20 cellular contexts compared by ENCODE assay signal in genomic region chrX:100695302-100695701, GRCh38. TPM values are rescaled to one million over a fixed set of nuclear protein-coding genes. Genes with fewer than 3 reads are reported as not detected.
DNase-seq lines count a peak whose midpoint lies in the region; ATAC-seq and TF ChIP-seq lines count a peak whose summit lies in the region.
"Had no signal": no experiment of that assay in that cellular context is flagged by ENCODE, and none has a peak within 500 bp of the region (broad histone marks: within the 10 kb centered on the region; RNA-seq: fewer than 3 reads in every experiment).

No MANE protein-coding gene starts in this region.

- intact Hi-C loops in activated CD8-positive, alpha-beta T cell treated with anti-CD3 and anti-CD28 coated beads for 36 hours (cut with micrococcal nuclease): no loop called here

- no peaks in the 10 kb centered on the region for H3K36me3 Mint-ChIP-seq in activated CD8-positive, alpha-beta T cell treated with anti-CD3 and anti-CD28 coated beads for 36 hours (ENCODE audit: low read depth)
- H3K36me3 Mint-ChIP-seq in activated CD8-positive, alpha-beta T cell treated with anti-CD3 and anti-CD28 coated beads, Interleukin-2, amount 10 ng/mL, durations not matched to agents 7 days and 5 days (ENCODE audit: low read depth): no peaks in the 10 kb centered on the region
- peaks cover 4% of the 10 kb centered on the region for H3K36me3 Mint-ChIP-seq in progenitor cell of endocrine pancreas (ENCODE audit: insufficient read depth)
- H3K36me3 Mint-ChIP-seq: CD4-positive, CD25-positive, alpha-beta regulatory T cell; natural killer cell treated with Interleukin-12 subunit alpha and Interleukin-12 subunit beta and Interleukin-15 and Interleukin-18, amount 100 ng/mL, for 72 hours had no signal

- CTCF ChIA-PET in activated CD8-positive, alpha-beta T cell treated with anti-CD3 and anti-CD28 coated beads for 36 hours (lab: Charles Lee): no interaction called here
- CTCF ChIA-PET in activated CD8-positive, alpha-beta T cell treated with anti-CD3 and anti-CD28 coated beads, Interleukin-2, amount 10 ng/mL, durations not matched to agents 7 days and 5 days (lab: Charles Lee): interaction anchor here (1.1 kb wide), 1 partner anchor 24 kb away, joined by 3 read pairs; no protein-coding TSS in a partner anchor

- no peaks in the 10 kb centered on the region for H3K9me3 Mint-ChIP-seq in activated CD8-positive, alpha-beta T cell treated with anti-CD3 and anti-CD28 coated beads for 36 hours
- no peaks in the 10 kb centered on the region for H3K9me3 Mint-ChIP-seq in activated CD8-positive, alpha-beta T cell treated with anti-CD3 and anti-CD28 coated beads, Interleukin-2, amount 10 ng/mL, durations not matched to agents 7 days and 5 days (ENCODE audit: insufficient read depth)
- peaks cover 18% of the 10 kb centered on the region for H3K9me3 Mint-ChIP-seq in progenitor cell of endocrine pancreas (ENCODE audit: low read depth)
- H3K9me3 Mint-ChIP-seq: IgD-negative memory B cell; natural killer cell treated with Interleukin-12 subunit alpha and Interleukin-12 subunit beta and Interleukin-15 and Interleukin-18, amount 100 ng/mL, for 72 hours; T-helper 2 cell treated with Interferon-gamma antibody and Interleukin-4, amounts not matched to agents 5 μg/mL and 100 μg/mL, for 36 hours had no signal

- peak; percentile 40 for DNase-seq in activated CD8-positive, alpha-beta T cell treated with anti-CD3 and anti-CD28 coated beads for 36 hours
- DNase-seq in activated CD8-positive, alpha-beta T cell treated with anti-CD3 and anti-CD28 coated beads, Interleukin-2, amount 10 ng/mL, durations not matched to agents 7 days and 5 days: no peak
- peak; percentile 44 for DNase-seq in ELR (ENCODE audit: low read depth)
- DNase-seq in NCI-H69 (lab: John Stamatoyannopoulos, UW): peak; percentile 82
- DNase-seq in glomerular visceral epithelial cell (ENCODE audit: extremely low spot score): peak; percentile 0
- no peak for DNase-seq in progenitor cell of endocrine pancreas (ENCODE audit: low spot score, unreplicated experiment)
- DNase-seq: activated gamma-delta T cell treated with Interleukin-2 at 50 U/mL for 16 hours; activated T-cell treated with anti-CD3 and anti-CD28 coated beads for 4 hours; CD4-positive, CD25-positive, alpha-beta regulatory T cell; effector CD8-positive, alpha-beta T cell; NCI-H1092 treated with DMSO at 0.1 percent for 48 hours; NCI-H526 treated with DMSO at 0.1 percent for 48 hours; spleen; stimulated activated naive CD8-positive, alpha-beta T cell treated with anti-CD3 and anti-CD28 coated beads, Interleukin-15, Interleukin-2, amounts not matched to agents 100 U/mL and 50 U/mL, for 24 hours had no signal

- POLR2A ChIA-PET in activated CD8-positive, alpha-beta T cell treated with anti-CD3 and anti-CD28 coated beads for 36 hours (lab: Charles Lee): no interaction called here
- POLR2A ChIA-PET in activated CD8-positive, alpha-beta T cell treated with anti-CD3 and anti-CD28 coated beads, Interleukin-2, amount 10 ng/mL, durations not matched to agents 7 days and 5 days (lab: Charles Lee): no interaction called here

- H3K4me3 Mint-ChIP-seq in activated CD8-positive, alpha-beta T cell treated with anti-CD3 and anti-CD28 coated beads for 36 hours: no peak overlapping the region
- no peak overlapping the region for H3K4me3 Mint-ChIP-seq in activated CD8-positive, alpha-beta T cell treated with anti-CD3 and anti-CD28 coated beads, Interleukin-2, amount 10 ng/mL, durations not matched to agents 7 days and 5 days
- no peak overlapping the region for H3K4me3 Mint-ChIP-seq in progenitor cell of endocrine pancreas (ENCODE audit: low read depth)
- H3K4me3 Mint-ChIP-seq: CD4-positive, CD25-positive, alpha-beta regulatory T cell; IgD-negative memory B cell; natural killer cell treated with Interleukin-12 subunit alpha and Interleukin-12 subunit beta and Interleukin-15 and Interleukin-18, amount 100 ng/mL, for 72 hours; T-helper 2 cell treated with Interferon-gamma antibody and Interleukin-4, amounts not matched to agents 5 μg/mL and 100 μg/mL, for 36 hours had no signal

- no peak for TF ChIP-seq CTCF in activated CD8-positive, alpha-beta T cell treated with anti-CD3 and anti-CD28 coated beads for 36 hours (IDR thresholded peaks at IDR 0.05)
- no peak for TF ChIP-seq CTCF in progenitor cell of endocrine pancreas (IDR thresholded peaks at IDR 0.05; ENCODE audit: unreplicated experiment)

- peak; percentile 34 for ATAC-seq in activated CD8-positive, alpha-beta T cell treated with anti-CD3 and anti-CD28 coated beads for 36 hours
- no peak for ATAC-seq in activated CD8-positive, alpha-beta T cell treated with anti-CD3 and anti-CD28 coated beads, Interleukin-2, amount 10 ng/mL, durations not matched to agents 7 days and 5 days
- ATAC-seq in HG02938 (IDR thresholded peaks at IDR 0.05; ENCODE audit: unreplicated experiment): no peak
- ATAC-seq: gastroesophageal sphincter; natural killer cell treated with Interleukin-12 subunit alpha and Interleukin-12 subunit beta and Interleukin-15 and Interleukin-18, amount 100 ng/mL, for 72 hours; stimulated activated naive CD8-positive, alpha-beta T cell treated with anti-CD3 and anti-CD28 coated beads, Interleukin-15, Interleukin-2, amounts not matched to agents 100 U/mL and 50 U/mL, for 24 hours had no signal

- H3K4me1 Mint-ChIP-seq in activated CD8-positive, alpha-beta T cell treated with anti-CD3 and anti-CD28 coated beads for 36 hours (ENCODE audit: low read depth): peaks cover 6% of the 10 kb centered on the region
- H3K4me1 Mint-ChIP-seq in activated CD8-positive, alpha-beta T cell treated with anti-CD3 and anti-CD28 coated beads, Interleukin-2, amount 10 ng/mL, durations not matched to agents 7 days and 5 days (ENCODE audit: low read depth): no peaks in the 10 kb centered on the region
- H3K4me1 Mint-ChIP-seq in progenitor cell of endocrine pancreas (ENCODE audit: low read depth): no peaks in the 10 kb centered on the region
- H3K4me1 Mint-ChIP-seq: CD4-positive, CD25-positive, alpha-beta regulatory T cell had no signal

- no peak overlapping the region for H3K27ac Mint-ChIP-seq in activated CD8-positive, alpha-beta T cell treated with anti-CD3 and anti-CD28 coated beads for 36 hours
- H3K27ac Mint-ChIP-seq in activated CD8-positive, alpha-beta T cell treated with anti-CD3 and anti-CD28 coated beads, Interleukin-2, amount 10 ng/mL, durations not matched to agents 7 days and 5 days: no peak overlapping the region
- H3K27ac Mint-ChIP-seq in progenitor cell of endocrine pancreas: no peak overlapping the region
- H3K27ac Mint-ChIP-seq: CD4-positive, CD25-positive, alpha-beta regulatory T cell; IgD-negative memory B cell; natural killer cell treated with Interleukin-12 subunit alpha and Interleukin-12 subunit beta and Interleukin-15 and Interleukin-18, amount 100 ng/mL, for 72 hours; T-helper 2 cell treated with Interferon-gamma antibody and Interleukin-4, amounts not matched to agents 5 μg/mL and 100 μg/mL, for 36 hours had no signal

- H3K27me3 Mint-ChIP-seq in activated CD8-positive, alpha-beta T cell treated with anti-CD3 and anti-CD28 coated beads for 36 hours: peaks cover 15% of the 10 kb centered on the region
- H3K27me3 Mint-ChIP-seq in activated CD8-positive, alpha-beta T cell treated with anti-CD3 and anti-CD28 coated beads, Interleukin-2, amount 10 ng/mL, durations not matched to agents 7 days and 5 days (ENCODE audit: low read depth): peaks cover 17% of the 10 kb centered on the region
- H3K27me3 Mint-ChIP-seq in progenitor cell of endocrine pancreas: no peaks in the 10 kb centered on the region

RNA-seq across cellular contexts. Expression of gene SYTL4, which starts 36.6 kb away (rescaled TPM):
- not detected for total RNA-seq in activated CD8-positive, alpha-beta T cell treated with anti-CD3 and anti-CD28 coated beads for 36 hours
- not detected for total RNA-seq in activated CD8-positive, alpha-beta T cell treated with anti-CD3 and anti-CD28 coated beads, Interleukin-2, amount 10 ng/mL, durations not matched to agents 7 days and 5 days
- total RNA-seq in progenitor cell of endocrine pancreas: 1.8 and 2.9 TPM in 2 replicates

RNA-seq across cellular contexts. Expression of gene SRPX2, which starts 51.3 kb away (rescaled TPM):
- not detected for total RNA-seq in activated CD8-positive, alpha-beta T cell treated with anti-CD3 and anti-CD28 coated beads for 36 hours
- not detected for total RNA-seq in activated CD8-positive, alpha-beta T cell treated with anti-CD3 and anti-CD28 coated beads, Interleukin-2, amount 10 ng/mL, durations not matched to agents 7 days and 5 days
- total RNA-seq in progenitor cell of endocrine pancreas: 0.24 and 0.38 TPM in 2 replicates
- total RNA-seq: CD4-positive, CD25-positive, alpha-beta regulatory T cell; mononuclear cell; natural killer cell treated with Interleukin-12 subunit alpha and Interleukin-12 subunit beta and Interleukin-15 and Interleukin-18, amount 100 ng/mL, for 72 hours had no signal

RNA-seq across cellular contexts. Expression of gene TSPAN6, which starts 58.7 kb away (rescaled TPM):
- under 1 TPM; 0.36 to 0.43 TPM for total RNA-seq in activated CD8-positive, alpha-beta T cell treated with anti-CD3 and anti-CD28 coated beads for 36 hours
- not detected for total RNA-seq in activated CD8-positive, alpha-beta T cell treated with anti-CD3 and anti-CD28 coated beads, Interleukin-2, amount 10 ng/mL, durations not matched to agents 7 days and 5 days
- 167 TPM in 2 replicates for total RNA-seq in progenitor cell of endocrine pancreas
- total RNA-seq: natural killer cell treated with Interleukin-12 subunit alpha and Interleukin-12 subunit beta and Interleukin-15 and Interleukin-18, amount 100 ng/mL, for 72 hours had no signal

Comparison
In these comparisons a context has a peak if more than half of its experiments do, and no peak if none do; other contexts are left out.
1. DNase-seq: peak in activated CD8-positive, alpha-beta T cell treated with anti-CD3 and anti-CD28 coated beads for 36 hours (single experiment), ELR (single experiment), NCI-H69 (single experiment) and glomerular visceral epithelial cell (single experiment); none in activated CD8-positive, alpha-beta T cell treated with anti-CD3 and anti-CD28 coated beads, Interleukin-2, amount 10 ng/mL, durations not matched to agents 7 days and 5 days (single experiment) and progenitor cell of endocrine pancreas (single experiment).
2. RNA of gene TSPAN6, which starts 58.7 kb away (total RNA-seq): 167 TPM in progenitor cell of endocrine pancreas; 0.36 to 0.43 TPM in activated CD8-positive, alpha-beta T cell treated with anti-CD3 and anti-CD28 coated beads for 36 hours and not detected in activated CD8-positive, alpha-beta T cell treated with anti-CD3 and anti-CD28 coated beads, Interleukin-2, amount 10 ng/mL, durations not matched to agents 7 days and 5 days; every median in the first group is over 100 times any median in the second.